ENCODE assay signal across 13 cellular contexts in genomic region chr7:158572000-158572828, GRCh38. TPM values are rescaled to one million over a fixed set of nuclear protein-coding genes. Genes with fewer than 3 reads are reported as not detected.
DNase-seq lines count a peak whose midpoint lies in the region; ATAC-seq, FAIRE-seq and TF ChIP-seq lines count a peak whose summit lies in the region.
"Had no signal": no experiment of that assay in that cellular context is flagged by ENCODE, and none has a peak within 500 bp of the region (broad histone marks: within the 10 kb centered on the region; RNA-seq: fewer than 3 reads in every experiment).

No MANE protein-coding gene starts in this region.

- no peak for TF ChIP-seq EP300 in H1 (IDR thresholded peaks at IDR 0.05; ENCODE audit: borderline replicate concordance in 1 of 2, low read depth in 2 of 2, low read length in 2 of 2)

- no peaks in the 10 kb centered on the region for H3K36me3 ChIP-seq in HEK293 (ENCODE audit: control insufficient read depth in 2 of 2, insufficient read depth in 1 of 2, low read length in 2 of 2)
- H3K36me3 ChIP-seq in H1 (ENCODE audit: control insufficient read depth in 2 of 4, insufficient read depth in 4 of 4, low read length in 3 of 4), result no peaks in the 10 kb centered on the region; a peak in 1 of 8 replicates
- no peaks in the 10 kb centered on the region for H3K36me3 ChIP-seq in tibial artery
- H3K36me3 ChIP-seq: thoracic aorta had no signal

- no peak overlapping the region for H3K4me2 ChIP-seq in H1 (ENCODE audit: insufficient read depth in 1 of 2, low read depth in 2 of 2, low read length in 2 of 2)

- H2BK12ac ChIP-seq in H1 (ENCODE audit: low read depth, low read length), result no peak overlapping the region

- no peak overlapping the region for H2BK15ac ChIP-seq in H1 (ENCODE audit: low read length)

- no peak overlapping the region for H4K91ac ChIP-seq in H1 (replicated peaks; ENCODE audit: insufficient read length, low read length)

- no peak overlapping the region; the same call in 1 of the 2 replicates for H2BK20ac ChIP-seq in H1 (ENCODE audit: low read length)

- H3K4ac ChIP-seq in H1 (replicated peaks; ENCODE audit: insufficient read length, low read depth, low read length), result no peak overlapping the region

- H2AK5ac ChIP-seq in H1 (ENCODE audit: low read depth, low read length), result no peak overlapping the region

- in situ Hi-C loops in ACHN (cut with HindIII; ENCODE audit: low pct_ligation_motif_present, low pct_unique_long_range_greater_than_20kb, low sequenced_read_pairs), result no loop called here

- H3K4me1 ChIP-seq in HEK293 (ENCODE audit: control insufficient read depth, insufficient read depth, low read length), result no peaks in the 10 kb centered on the region
- peaks cover 0 to 5% (median under 1%) of the 10 kb centered on the region in 4 experiments; a peak in 5 of 7 replicates for H3K4me1 ChIP-seq in H1 (replicated peaks in 1 of 4; ENCODE audit: control insufficient read depth in 3 of 4, insufficient read depth in 4 of 4, low read length in 3 of 4)
- H3K4me1 ChIP-seq in tibial artery, result no peaks in the 10 kb centered on the region

- no peaks in the 10 kb centered on the region; the same call in 1 of the 2 replicates for H3K23me2 ChIP-seq in H1 (ENCODE audit: low read depth, low read length)

- TF ChIP-seq CTCF in HEK293 (tag by site-specific recombination; IDR thresholded peaks at IDR 0.05) (peak; percentile 44; the same call in 1 of the 2 replicates), H1 (IDR thresholded peaks at IDR 0.05; ENCODE audit: control extremely low read depth in 1 of 3, insufficient read depth in 1 of 3, low read depth in 1 of 3, low read length in 3 of 3) (peak; percentile 39 to 45 (median 45)), tibial artery (IDR thresholded peaks at IDR 0.05) (no peak)

- H3K79me2 ChIP-seq in H1 (ENCODE audit: control insufficient read depth in 1 of 2, insufficient read depth in 2 of 2, low read length in 2 of 2), result no peaks in the 10 kb centered on the region

- H3K9me3 ChIP-seq in HEK293 (ENCODE audit: control insufficient read depth, insufficient read depth, low read depth, low read length) (no peaks in the 10 kb centered on the region), H1 (ENCODE audit: insufficient read depth in 2 of 2, low read depth in 1 of 2, low read length in 1 of 2) (peaks cover 0 to 5% of the 10 kb centered on the region in 2 experiments; a peak in 1 of 4 replicates), tibial artery (no peaks in the 10 kb centered on the region)
- H3K9me3 ChIP-seq: thoracic aorta had no signal

- H4K8ac ChIP-seq in H1 (ENCODE audit: extremely low read depth, insufficient read depth, low read length), result no peak overlapping the region

- H3K79me1 ChIP-seq in H1 (ENCODE audit: low read depth, low read length), result no peaks in the 10 kb centered on the region

- H3K9ac ChIP-seq in H1 (replicated peaks in 1 of 4; ENCODE audit: extremely low read depth in 1 of 4, low read depth in 3 of 4, low read length in 3 of 4), result no peak overlapping the region

- WGBS in H1 (ENCODE audit: extremely low coverage in 1 of 2, insufficient coverage in 1 of 2, insufficient read length in 1 of 2, insufficient replicate concordance in 2 of 2, low coverage in 1 of 2, low lambda C conversion rate in 2 of 2, missing lambda C conversion rate in 1 of 2), 2 experiments, result 77% methylated on average over 7 of the region's 7 CpGs; no CpG with 5 or more reads in 1 of the 2 experiments

- H3K27ac ChIP-seq in HEK293 (ENCODE audit: extremely low read depth, low read depth, low read length) (no peak overlapping the region), H1 (ENCODE audit: low read depth, low read length) (no peak overlapping the region), tibial artery (no peak overlapping the region)
- H3K27ac ChIP-seq: thoracic aorta, VCaP had no signal

- H2BK5ac ChIP-seq in H1 (ENCODE audit: low read depth, low read length), result no peak overlapping the region

- TF ChIP-seq RAD21 in H1 (IDR thresholded peaks at IDR 0.05 in 1 of 2, conservative IDR thresholded peaks at IDR 0.05 in 1 of 2; ENCODE audit: low read depth in 2 of 2, low read length in 2 of 2), result peak in 1 of 2 experiments; percentile 43; a peak in 2 of 4 replicates

- no peak overlapping the region for H3K14ac ChIP-seq in H1 (ENCODE audit: insufficient read length)

- POLR2A ChIA-PET in HEK293 (lab: Yijun Ruan, JAX), result no interaction called here
- POLR2A ChIA-PET in H1 (lab: Charles Lee; ENCODE audit: partially characterized antibody), result no interaction called here

- no peak overlapping the region for H3K56ac ChIP-seq in H1 (replicated peaks; ENCODE audit: insufficient read length, low read depth, low read length)

- no peak overlapping the region for H3K23ac ChIP-seq in H1 (ENCODE audit: insufficient read length)

- H4K5ac ChIP-seq in H1 (ENCODE audit: insufficient read length, low read depth, low read length), result no peak overlapping the region

- no peak overlapping the region for H2BK120ac ChIP-seq in H1 (replicated peaks; ENCODE audit: low read depth, low read length)

- no peak for ATAC-seq in HG02571 (IDR thresholded peaks at IDR 0.05; ENCODE audit: unreplicated experiment)

- no peak for FAIRE-seq in H1 (lab: Jason Lieb, UNC)

- no peak overlapping the region for H3K4me3 ChIP-seq in HEK293 (ENCODE audit: low read depth, low read length)
- no peak overlapping the region for H3K4me3 ChIP-seq in H1 (ENCODE audit: extremely low read depth in 1 of 4, insufficient read depth in 2 of 4, low read depth in 3 of 4, low read length in 4 of 4)
- no peak overlapping the region for H3K4me3 ChIP-seq in tibial artery
- H3K4me3 ChIP-seq: thoracic aorta had no signal

- intact Hi-C loops in tibial artery (cut with DNase I; ENCODE audit: low total_unique reads), result no loop called here

- no peak for TF ChIP-seq POLR2A in H1 (IDR thresholded peaks at IDR 0.05; ENCODE audit: control extremely low read depth in 1 of 2, low read depth in 2 of 2, low read length in 2 of 2)

- CTCF ChIA-PET in HEK293 (lab: Yijun Ruan, JAX), result interaction anchor here (0.7 kb wide), 1 partner anchor 736 kb away, joined by 3 read pairs; no protein-coding TSS in a partner anchor
- CTCF ChIA-PET in H1 (lab: Charles Lee; ENCODE audit: partially characterized antibody), result interaction anchor here (0.6 to 2.2 kb wide), 14 partner anchors 8 to 176 kb away, joined by 3 to 8 read pairs (median 3); no protein-coding TSS in a partner anchor

- peak; percentile 44 for DNase-seq in ACHN
- peak; percentile 54 for DNase-seq in NCI-H510A treated with DMSO at 0.1 percent for 48 hours (lab: John Stamatoyannopoulos, UW)
- no peak for DNase-seq in H1 (ENCODE audit: low read depth in 1 of 2, low spot score in 2 of 2)
- no peak for DNase-seq in tibial artery
- no peak for DNase-seq in ureter (ENCODE audit: low spot score)
- no peak for DNase-seq in NCI-H1930 (lab: John Stamatoyannopoulos, UW)
- DNase-seq: Calu3; nephron progenitor cell; stimulated activated CD4-positive, alpha-beta T cell treated with anti-CD3 and anti-CD28 coated beads, Interleukin-4, amount 100 ng/mL, for 4 hours had no signal

- no peaks in the 10 kb centered on the region for H4K20me1 ChIP-seq in H1 (replicated peaks in 1 of 2; ENCODE audit: control insufficient read depth in 1 of 2, insufficient read depth in 2 of 2, low read length in 2 of 2)

- H3K27me3 ChIP-seq in H1 (replicated peaks in 1 of 4; ENCODE audit: control insufficient read depth in 3 of 4, extremely low read depth in 1 of 4, insufficient read depth in 3 of 4, low read length in 3 of 4) (peaks cover 3 to 24% (median 19%) of the 10 kb centered on the region in 4 experiments; a peak in 6 of 7 replicates), tibial artery (peaks cover 0 to 31% of the 10 kb centered on the region in 2 donors)

- no peak overlapping the region for H2AFZ ChIP-seq in H1 (ENCODE audit: low read length)

- H3K18ac ChIP-seq in H1 (ENCODE audit: extremely low read depth, low read length), result no peak overlapping the region

TF ChIP-seq in HEK293, 187 proteins besides CTCF, POLR2A, EP300 and RAD21 (continues in another document):
- TF ChIP-seq ZFP3 (tag by site-specific recombination; IDR thresholded peaks at IDR 0.05; ENCODE audit: low read depth) (no peak), ZSCAN23 (tag by site-specific recombination; IDR thresholded peaks at IDR 0.05) (no peak), ZNF426 (tag by site-specific recombination; IDR thresholded peaks at IDR 0.05) (no peak)

TF ChIP-seq in H1, 55 proteins besides CTCF, POLR2A, EP300 and RAD21:
- no peak for TF ChIP-seq SP1 (IDR thresholded peaks at IDR 0.05; ENCODE audit: low read depth, low read length)
- TF ChIP-seq FOSL1 (IDR thresholded peaks at IDR 0.05; ENCODE audit: insufficient read depth, low read depth, low read length), result no peak
- no peak for TF ChIP-seq SUZ12 (IDR thresholded peaks at IDR 0.05; ENCODE audit: low read length)
- no peak for TF ChIP-seq BCL11A (IDR thresholded peaks at IDR 0.05; ENCODE audit: low read depth in 2 of 2, low read length in 2 of 2)
- no peak for TF ChIP-seq GTF2F1 (IDR thresholded peaks at IDR 0.05; ENCODE audit: borderline replicate concordance, low read depth, low read length)
- no peak for TF ChIP-seq RBBP5 (IDR thresholded peaks at IDR 0.05; ENCODE audit: borderline replicate concordance, low read depth, low read length)
- no peak for TF ChIP-seq RFX5 (IDR thresholded peaks at IDR 0.05; ENCODE audit: borderline replicate concordance, low read depth, low read length)
TF ChIP-seq in H1: peak in this region for 0.

RNA-seq across cellular contexts. Expression of gene PTPRN2, which starts 15.4 kb away (rescaled TPM):
- total RNA-seq in H1 (2021; fragmentation: NEBNext Ultra II Directional; extraction: Animal tissue kit (Norgen Biotek cat#: 25700)), result 3.6 and 4.5 TPM in 2 replicates
- polyA plus RNA-seq in H1 (2011; rRNA removed), result 2.6 and 4.9 TPM in 2 replicates
- polyA plus RNA-seq in H1 (2011; cell fraction: cytosol; rRNA removed), result 3.7 TPM
- 5.5 TPM for polyA plus RNA-seq in H1 (2011; cell fraction: nucleus; rRNA removed)
- 1.3 to 2.3 TPM (median 1.8 TPM) in 4 replicates for polyA plus RNA-seq in H1 (2012, experiment 1 of 2)
- 1.4 TPM for polyA plus RNA-seq in H1 (2012, experiment 2 of 2)
- 1.4 TPM for polyA plus RNA-seq in H1 (2013, experiment 1 of 2)
- 1.5 TPM for polyA plus RNA-seq in H1 (2013, experiment 2 of 2)
- 3.4 and 3.5 TPM in 2 replicates for polyA minus RNA-seq in H1 (2011; rRNA and poly(A)+ RNA removed)
- 4.8 TPM for polyA minus RNA-seq in H1 (2011; cell fraction: cytosol; rRNA and poly(A)+ RNA removed)
- 7.4 TPM for polyA minus RNA-seq in H1 (2011; cell fraction: nucleus; rRNA and poly(A)+ RNA removed)
- total RNA-seq in ureter, result 7.8 TPM

Comparison
In these comparisons a context has a peak if more than half of its experiments do, and no peak if none do; other contexts are left out.
1. DNase-seq: peak in ACHN (single experiment) and NCI-H510A treated with DMSO at 0.1 percent for 48 hours (single experiment); none in H1 (0 of 2), tibial artery (0 of 2), ureter (single experiment) and NCI-H1930 (0 of 2).
2. CTCF ChIP-seq: peak in HEK293 (single experiment) and H1 (3 of 3); none in tibial artery (0 of 2).